22 cellular contexts compared by ENCODE assay signal in genomic region chr5:149186506-149186905, GRCh38. TPM values are rescaled to one million over a fixed set of nuclear protein-coding genes. Genes with fewer than 3 reads are reported as not detected.
"Had no signal": no experiment of that assay in that cellular context is flagged by ENCODE, and none has a peak within 500 bp of the region (broad histone marks: within the 10 kb centered on the region; RNA-seq: fewer than 3 reads in every experiment).

No MANE protein-coding gene starts in this region.

- H3K4me3 ChIP-seq: left ventricle myocardium inferior, lung, mucosa of descending colon, ovary, right atrium auricular region, right lobe of liver, skin epidermis, suprapubic skin, thoracic aorta, tibial artery, upper lobe of right lung had no signal

- DNase-seq: islet precursor cell; left ventricle myocardium inferior; midbrain; mucosa of descending colon; naive thymus-derived CD4-positive, alpha-beta T cell; ovary; right lobe of liver; stimulated activated CD4-positive, alpha-beta T cell treated with anti-CD3 and anti-CD28 coated beads, Interleukin-12 subunit alpha, Interleukin-12 subunit beta, amount 100 ng/mL, for 4 hours; stimulated activated CD4-positive, alpha-beta T cell treated with anti-CD3 and anti-CD28 coated beads, Interleukin-15, amount 100 ng/mL, for 24 hours; stimulated activated CD4-positive, alpha-beta T cell treated with anti-CD3 and anti-CD28 coated beads, Interleukin-2, amount 100 ng/mL, for 24 hours; stimulated activated CD4-positive, alpha-beta T cell treated with anti-CD3 and anti-CD28 coated beads, Interleukin-4, amount 100 ng/mL, for 24 hours; stimulated activated naive CD4-positive, alpha-beta T cell; tibial artery; trophoblast cell; upper lobe of right lung had no signal

- H3K27me3 ChIP-seq: ovary, right atrium auricular region, right lobe of liver, suprapubic skin, tibial artery, upper lobe of right lung had no signal

- ATAC-seq: mucosa of descending colon; naive thymus-derived CD4-positive, alpha-beta T cell; natural killer cell treated with Interleukin-12 subunit alpha and Interleukin-12 subunit beta and Interleukin-15 and Interleukin-18, amount 100 ng/mL, for 72 hours; right lobe of liver; stimulated activated effector memory CD8-positive, alpha-beta T cell treated with anti-CD3 and anti-CD28 coated beads, Interleukin-12 subunit alpha, Interleukin-12 subunit beta, amount 100 ng/mL, for 72 hours; upper lobe of right lung had no signal

- H3K36me3 ChIP-seq: ovary, suprapubic skin had no signal

- H3K9me3 ChIP-seq: left ventricle myocardium inferior, mucosa of descending colon, ovary, right atrium auricular region, right lobe of liver, suprapubic skin, thoracic aorta, tibial artery, upper lobe of right lung had no signal

- H3K4me1 ChIP-seq: right lobe of liver, suprapubic skin, upper lobe of right lung had no signal

- H3K27ac ChIP-seq: ovary, right lobe of liver, skin epidermis, suprapubic skin, thoracic aorta, tibial artery, upper lobe of right lung had no signal

RNA-seq across cellular contexts. Expression of gene ABLIM3, which starts 45.2 kb away (rescaled TPM):
- total RNA-seq: natural killer cell treated with Interleukin-12 subunit alpha and Interleukin-12 subunit beta and Interleukin-15 and Interleukin-18, amount 100 ng/mL, for 72 hours had no signal
